8 cellular contexts compared by ENCODE assay signal in genomic region chr13:21670006-21670882, GRCh38. TPM values are rescaled to one million over a fixed set of nuclear protein-coding genes. Genes with fewer than 3 reads are reported as not detected.
DNase-seq lines count a peak whose midpoint lies in the region; ATAC-seq and TF ChIP-seq lines count a peak whose summit lies in the region.

No MANE protein-coding gene starts in this region.

- peaks cover 58% of the 10 kb centered on the region for H3K27me3 ChIP-seq in PC-3 (ENCODE audit: low read length)

- CTCF ChIA-PET in PC-3 (lab: Charles Lee): interaction anchor here (0.7 kb wide), 1 partner anchor 32 kb away, joined by 4 read pairs; no protein-coding TSS in a partner anchor

- no peak overlapping the region for H3K27ac ChIP-seq in PC-3 (ENCODE audit: low read length)

- H3K79me2 ChIP-seq in PC-3 (ENCODE audit: low read length): no peaks in the 10 kb centered on the region

- TF ChIP-seq CTCF in PC-3 (conservative IDR thresholded peaks at IDR 0.05; ENCODE audit: low read depth, low read length) (no peak), omental fat pad (IDR thresholded peaks at IDR 0.05) (no peak)

- intact Hi-C loops in PC-3 (cut with micrococcal nuclease): loop anchor here (2.0 kb wide), 1 partner anchor 33 kb away; no protein-coding TSS in a partner anchor

- BruUV-seq in PC-3 (replicated peaks; lab: Mats Ljungman, UMichigan): no TSS peak

- no peaks in the 10 kb centered on the region for H3K9me2 ChIP-seq in PC-3 (replicated peaks; ENCODE audit: low read length)

- POLR2A ChIA-PET in PC-3 (lab: Charles Lee; ENCODE audit: unreplicated experiment): no interaction called here

- peak; percentile 49 for DNase-seq in Ammon's horn (ENCODE audit: low spot score)
- no peak for DNase-seq in PC-3
- DNase-seq in activated gamma-delta T cell (lab: John Stamatoyannopoulos, UW): peak; percentile 39
- DNase-seq in germinal center (ENCODE audit: low spot score): peak; percentile 67
- DNase-seq in omental fat pad (ENCODE audit: low spot score): no peak
- no peak for DNase-seq in GF-D8 (lab: John Stamatoyannopoulos, UW)

- ATAC-seq in GM18909 (IDR thresholded peaks at IDR 0.05; ENCODE audit: poor library complexity, unreplicated experiment): peak; percentile 37
- peak; percentile 28 for ATAC-seq in HG03196 (IDR thresholded peaks at IDR 0.05; ENCODE audit: unreplicated experiment)
- ATAC-seq in PC-3: peak; percentile 21
- peak; percentile 27 for ATAC-seq in omental fat pad (ENCODE audit: low FRiP score)

- no peaks in the 10 kb centered on the region for H4K20me1 ChIP-seq in PC-3 (ENCODE audit: low read length)

- H3K9me3 ChIP-seq in PC-3 (ENCODE audit: low read length): no peaks in the 10 kb centered on the region

- no peaks in the 10 kb centered on the region for H3K36me3 ChIP-seq in PC-3 (ENCODE audit: low read depth, low read length)

- H3F3A ChIP-seq in PC-3 (ENCODE audit: low read length, unreplicated experiment): no peaks in the 10 kb centered on the region

- H2AFZ ChIP-seq in PC-3 (ENCODE audit: low read length): peak overlapping the region; percentile 74

- no peaks in the 10 kb centered on the region for H3K4me1 ChIP-seq in PC-3 (ENCODE audit: insufficient read depth, low read length)

- peak overlapping the region; percentile 95 for H3K4me2 ChIP-seq in PC-3 (ENCODE audit: low read length)

- H3K9ac ChIP-seq in PC-3 (ENCODE audit: low read length): no peak overlapping the region

- peak overlapping the region; percentile 64 for H3K4me3 ChIP-seq in PC-3 (ENCODE audit: low read length)

RNA-seq across cellular contexts. Expression of gene FGF9, which starts 0.6 kb away (rescaled TPM):
- not detected in 2 replicates for total RNA-seq in PC-3 (2014; rRNA removed)
- total RNA-seq in omental fat pad: 1 to 10 TPM in 2 of 4 donors, under 1 TPM in 2; 0.16 to 5.3 (median 1.6) TPM

Comparison
In these comparisons a context has a peak if more than half of its experiments do, and no peak if none do; other contexts are left out.
1. DNase-seq: peak in Ammon's horn (single experiment), activated gamma-delta T cell (single experiment) and germinal center (single experiment); none in PC-3 (single experiment), omental fat pad (single experiment) and GF-D8 (single experiment).
2. Peak in every context shown above with its lines, with median percentiles within 50 percentile points of each other: ATAC-seq.